1 cellular context compared by ENCODE assay signal in the genomic region with DNA sequence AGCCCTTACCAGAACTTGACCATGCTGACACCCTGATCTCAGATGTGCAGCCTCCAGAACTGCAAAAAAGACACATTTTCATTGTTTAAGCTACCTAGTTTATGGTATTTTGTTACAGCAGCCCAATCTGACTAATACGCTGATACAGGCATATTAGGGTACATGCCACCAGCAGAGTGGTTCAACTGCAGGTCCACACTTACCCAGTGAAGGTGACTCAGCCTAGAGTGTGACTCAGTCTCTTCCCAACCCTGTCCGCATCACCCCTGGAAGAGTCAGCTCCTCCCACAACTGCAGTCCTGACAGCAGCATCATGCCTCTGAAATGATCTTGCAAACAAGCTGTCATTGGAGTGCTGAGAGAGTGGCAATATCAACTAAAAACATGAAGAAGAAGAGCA.
TF ChIP-seq lines count a peak whose summit lies in the region.

No MANE protein-coding gene starts in this region.

TF ChIP-seq in HEK293, 187 proteins besides CTCF, POLR2A, EP300 and RAD21 (continued from another document):
- TF ChIP-seq, protein P1, sequence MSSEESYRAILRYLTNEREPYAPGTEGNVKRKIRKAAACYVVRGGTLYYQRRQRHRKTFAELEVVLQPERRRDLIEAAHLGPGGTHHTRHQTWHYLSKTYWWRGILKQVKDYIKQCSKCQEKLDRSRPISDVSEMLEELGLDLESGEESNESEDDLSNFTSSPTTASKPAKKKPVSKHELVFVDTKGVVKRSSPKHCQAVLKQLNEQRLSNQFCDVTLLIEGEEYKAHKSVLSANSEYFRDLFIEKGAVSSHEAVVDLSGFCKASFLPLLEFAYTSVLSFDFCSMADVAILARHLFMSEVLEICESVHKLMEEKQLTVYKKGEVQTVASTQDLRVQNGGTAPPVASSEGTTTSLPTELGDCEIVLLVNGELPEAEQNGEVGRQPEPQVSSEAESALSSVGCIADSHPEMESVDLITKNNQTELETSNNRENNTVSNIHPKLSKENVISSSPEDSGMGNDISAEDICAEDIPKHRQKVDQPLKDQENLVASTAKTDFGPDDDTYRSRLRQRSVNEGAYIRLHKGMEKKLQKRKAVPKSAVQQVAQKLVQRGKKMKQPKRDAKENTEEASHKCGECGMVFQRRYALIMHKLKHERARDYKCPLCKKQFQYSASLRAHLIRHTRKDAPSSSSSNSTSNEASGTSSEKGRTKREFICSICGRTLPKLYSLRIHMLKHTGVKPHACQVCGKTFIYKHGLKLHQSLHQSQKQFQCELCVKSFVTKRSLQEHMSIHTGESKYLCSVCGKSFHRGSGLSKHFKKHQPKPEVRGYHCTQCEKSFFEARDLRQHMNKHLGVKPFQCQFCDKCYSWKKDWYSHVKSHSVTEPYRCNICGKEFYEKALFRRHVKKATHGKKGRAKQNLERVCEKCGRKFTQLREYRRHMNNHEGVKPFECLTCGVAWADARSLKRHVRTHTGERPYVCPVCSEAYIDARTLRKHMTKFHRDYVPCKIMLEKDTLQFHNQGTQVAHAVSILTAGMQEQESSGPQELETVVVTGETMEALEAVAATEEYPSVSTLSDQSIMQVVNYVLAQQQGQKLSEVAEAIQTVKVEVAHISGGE (tag by site-specific recombination; conservative IDR thresholded peaks at IDR 0.05; ENCODE audit: low read depth), result no peak
- TF ChIP-seq ZNF658 (tag by site-specific recombination; IDR thresholded peaks at IDR 0.05), result no peak
